9 cellular contexts compared by ENCODE assay signal in the genomic region with DNA sequence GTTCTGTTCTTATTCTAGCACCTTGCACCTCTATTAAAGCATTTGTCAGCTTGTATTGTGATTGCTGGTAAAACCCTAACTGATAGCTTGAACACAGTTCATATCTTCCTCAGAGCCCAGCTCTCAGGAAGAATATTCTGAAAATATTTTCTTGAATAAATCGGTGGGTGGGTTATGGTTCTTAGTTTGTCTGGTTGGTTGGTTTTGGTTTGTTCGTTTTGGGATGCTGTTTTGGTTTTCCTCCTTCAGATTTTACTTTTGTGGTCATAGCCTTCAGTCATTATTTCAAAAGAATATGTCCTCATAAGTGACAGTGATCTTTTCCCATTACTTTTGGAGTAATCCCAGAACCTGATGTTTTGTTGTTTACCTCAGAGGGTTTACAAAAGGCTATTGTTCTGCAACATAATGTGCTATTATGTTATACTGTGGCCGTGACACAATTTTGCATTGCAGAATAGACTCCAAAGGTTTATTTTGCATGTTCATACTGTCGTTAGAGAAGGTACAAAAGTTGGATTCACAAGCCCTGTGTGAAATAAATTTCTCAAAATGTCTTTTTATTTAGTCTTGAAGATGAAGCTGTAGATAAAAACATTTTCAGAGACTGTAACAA. TPM values are rescaled to one million over a fixed set of nuclear protein-coding genes. Genes with fewer than 3 reads are reported as not detected.
DNase-seq lines count a peak whose midpoint lies in the region; ATAC-seq, FAIRE-seq and TF ChIP-seq lines count a peak whose summit lies in the region.
"Had no signal": no experiment of that assay in that cellular context is flagged by ENCODE, and none has a peak within 500 bp of the region (broad histone marks: within the 10 kb centered on the region; RNA-seq: fewer than 3 reads in every experiment).

No MANE protein-coding gene starts in this region.

- H3K27ac ChIP-seq in HepG2 (ENCODE audit: extremely low read length, insufficient read depth, low read length) (peak overlapping the region; percentile 98), transverse colon (peak overlapping the region; percentile 97 to 99 (median 98))

- no peaks in the 10 kb centered on the region for H3K27me3 Mint-ChIP-seq in activated naive CD4-positive, alpha-beta T cell treated with anti-CD3 and anti-CD28 coated beads, Interleukin-2, amount 50 U/mL, for 24 hours
- H3K27me3 Mint-ChIP-seq in activated naive CD8-positive, alpha-beta T cell treated with anti-CD3 and anti-CD28 coated beads, Interleukin-2, amount 10 ng/mL, durations not matched to agents 7 days and 5 days, result no peaks in the 10 kb centered on the region

- peaks cover 39% of the 10 kb centered on the region for H3K79me2 ChIP-seq in HepG2 (ENCODE audit: insufficient read depth, low read length)

- H3K4me1 ChIP-seq in HepG2 (ENCODE audit: insufficient read depth, low read length) (peaks cover 21% of the 10 kb centered on the region), transverse colon (peaks cover 18 to 41% (median 32%) of the 10 kb centered on the region in 4 donors)

- TF ChIP-seq EP300 in HepG2 (IDR thresholded peaks at IDR 0.05; ENCODE audit: low read depth in 2 of 2, low read length in 2 of 2) (no peak), HepG2 (CRISPR knock-in tag; IDR thresholded peaks at IDR 0.05; ENCODE audit: borderline replicate concordance) (no peak), transverse colon (IDR thresholded peaks at IDR 0.05; ENCODE audit: low read depth) (no peak)

- H3K4me3 ChIP-seq in HepG2 (replicated peaks in 1 of 3; ENCODE audit: insufficient read depth in 1 of 3, low read depth in 2 of 3, low read length in 3 of 3) (peak overlapping the region; percentile 63 to 89 (median 80); a peak in 5 of 6 replicates), transverse colon (peak overlapping the region in 2 of 4 donors; percentile 67 to 72)

- peaks cover 45% of the 10 kb centered on the region for H3K4me1 Mint-ChIP-seq in activated naive CD4-positive, alpha-beta T cell treated with anti-CD3 and anti-CD28 coated beads, Interleukin-2, amount 50 U/mL, for 24 hours
- H3K4me1 Mint-ChIP-seq in activated naive CD8-positive, alpha-beta T cell treated with anti-CD3 and anti-CD28 coated beads, Interleukin-2, amount 10 ng/mL, durations not matched to agents 7 days and 5 days, result peaks cover 32% of the 10 kb centered on the region

- BruUV-seq in HepG2 (replicated peaks; lab: Mats Ljungman, UMichigan), result no TSS peak

- ATAC-seq in activated naive CD8-positive, alpha-beta T cell treated with anti-CD3 and anti-CD28 coated beads, Interleukin-2, amount 10 ng/mL, durations not matched to agents 7 days and 5 days (ENCODE audit: low read depth), result no peak
- ATAC-seq in HepG2 (no peak), GM21786 (IDR thresholded peaks at IDR 0.05; ENCODE audit: unreplicated experiment) (no peak), GM19035 (IDR thresholded peaks at IDR 0.05; ENCODE audit: unreplicated experiment) (no peak), omental fat pad (ENCODE audit: low FRiP score) (no peak)

- H3K36me3 Mint-ChIP-seq in activated naive CD4-positive, alpha-beta T cell treated with anti-CD3 and anti-CD28 coated beads, Interleukin-2, amount 50 U/mL, for 24 hours, result peaks cover 6% of the 10 kb centered on the region
- peaks cover 17% of the 10 kb centered on the region for H3K36me3 Mint-ChIP-seq in activated naive CD8-positive, alpha-beta T cell treated with anti-CD3 and anti-CD28 coated beads, Interleukin-2, amount 10 ng/mL, durations not matched to agents 7 days and 5 days

- peak overlapping the region; percentile 89 for H3K4me2 ChIP-seq in HepG2 (ENCODE audit: low read depth, low read length)

- TF ChIP-seq CTCF in HepG2 (CRISPR knock-in tag; IDR thresholded peaks at IDR 0.05) (no peak), transverse colon (IDR thresholded peaks at IDR 0.05) (no peak), omental fat pad (IDR thresholded peaks at IDR 0.05) (no peak)

- intact Hi-C loops in HepG2 (cut with micrococcal nuclease; ENCODE audit: unreplicated experiment), result no loop called here
- intact Hi-C loops in transverse colon (cut with DNase I; ENCODE audit: low total_unique reads), result no loop called here

- POLR2A ChIA-PET in activated naive CD8-positive, alpha-beta T cell treated with anti-CD3 and anti-CD28 coated beads, Interleukin-2, amount 10 ng/mL, durations not matched to agents 7 days and 5 days (lab: Charles Lee), result no interaction called here
- POLR2A ChIA-PET in HepG2 (lab: Yijun Ruan, JAX), result interaction anchor here (0.9 to 1.0 kb wide), 2 partner anchors 117 to 215 kb away, joined by 3 to 5 read pairs; partner anchors contain the start of gene ZNF106

- H4K20me1 ChIP-seq in HepG2 (ENCODE audit: insufficient read depth, low read length), result 0 out of 2 replicates have a peak, but pooled peaks cover 8% of the 10 kb centered on the region

- H3K36me3 ChIP-seq in HepG2 (replicated peaks in 1 of 2; ENCODE audit: control insufficient read depth in 1 of 2, insufficient read depth in 2 of 2, low read length in 2 of 2), result peaks cover 3 to 11% of the 10 kb centered on the region in 2 experiments; a peak in 3 of 5 replicates
- peaks cover 0 to 3% (median under 1%) of the 10 kb centered on the region in 4 donors for H3K36me3 ChIP-seq in transverse colon

- in situ Hi-C loops in HepG2 (cut with HindIII; ENCODE audit: extremely low pct_ligation_motif_present, low pct_unique_long_range_greater_than_20kb), result no loop called here
- in situ Hi-C loops in transverse colon (cut with MboI; ENCODE audit: low pct_ligation_motif_present in 1 of 4, low pct_unique_long_range_greater_than_20kb in 1 of 4, low sequenced_read_pairs in 3 of 4), result no loop called here

- no peaks in the 10 kb centered on the region for H3K9me3 ChIP-seq in HepG2 (ENCODE audit: low read length)
- H3K9me3 ChIP-seq in transverse colon, result no peaks in the 10 kb centered on the region

- H3K27ac Mint-ChIP-seq in activated naive CD4-positive, alpha-beta T cell treated with anti-CD3 and anti-CD28 coated beads, Interleukin-2, amount 50 U/mL, for 24 hours, result peak overlapping the region; percentile 86
- H3K27ac Mint-ChIP-seq in activated naive CD8-positive, alpha-beta T cell treated with anti-CD3 and anti-CD28 coated beads, Interleukin-2, amount 10 ng/mL, durations not matched to agents 7 days and 5 days, result peak overlapping the region; percentile 99

- no peaks in the 10 kb centered on the region for H3K9me3 Mint-ChIP-seq in activated naive CD4-positive, alpha-beta T cell treated with anti-CD3 and anti-CD28 coated beads, Interleukin-2, amount 50 U/mL, for 24 hours
- H3K9me3 Mint-ChIP-seq in activated naive CD8-positive, alpha-beta T cell treated with anti-CD3 and anti-CD28 coated beads, Interleukin-2, amount 10 ng/mL, durations not matched to agents 7 days and 5 days, result no peaks in the 10 kb centered on the region

- H3K4me3 Mint-ChIP-seq in activated naive CD4-positive, alpha-beta T cell treated with anti-CD3 and anti-CD28 coated beads, Interleukin-2, amount 50 U/mL, for 24 hours, result peak overlapping the region; percentile 96
- peak overlapping the region; percentile 94 for H3K4me3 Mint-ChIP-seq in activated naive CD8-positive, alpha-beta T cell treated with anti-CD3 and anti-CD28 coated beads, Interleukin-2, amount 10 ng/mL, durations not matched to agents 7 days and 5 days

- FAIRE-seq in HepG2 (lab: Jason Lieb, UNC), result no peak
- FAIRE-seq: G401.6 had no signal

- no peaks in the 10 kb centered on the region; a peak in 1 of 5 replicates for H3K27me3 ChIP-seq in HepG2 (ENCODE audit: control insufficient read depth in 1 of 2, insufficient read depth in 2 of 2, low read length in 2 of 2)
- H3K27me3 ChIP-seq in transverse colon, result no peaks in the 10 kb centered on the region

- no peak for TF ChIP-seq RAD21 in HepG2 (CRISPR knock-in tag; IDR thresholded peaks at IDR 0.05)

- WGBS in HepG2 (ENCODE audit: low lambda C conversion rate), result 9% methylated on average over 4 of the region's 4 CpGs
- 33 to 34% methylated on average over 4 of the region's 4 CpGs for WGBS in transverse colon (ENCODE audit: low coverage in 1 of 2), 2 donors

- DNase-seq in activated naive CD4-positive, alpha-beta T cell treated with Interleukin-2 at 50 U/mL for 16 hours, result no peak
- no peak for DNase-seq in activated naive CD8-positive, alpha-beta T cell treated with anti-CD3 and anti-CD28 coated beads, Interleukin-2, amount 10 ng/mL, durations not matched to agents 7 days and 5 days
- DNase-seq in HepG2 (ENCODE audit: low spot score) (peak; percentile 75), transverse colon (no peak), omental fat pad (ENCODE audit: low spot score) (no peak)

- CTCF ChIA-PET in HepG2 (lab: Yijun Ruan, JAX; ENCODE audit: low intra/inter-chr PET ratio, low total read pairs), result no interaction called here

- H2AFZ ChIP-seq in HepG2 (ENCODE audit: low read length), result peak overlapping the region; percentile 18

- no peak for TF ChIP-seq POLR2A in HepG2 (IDR thresholded peaks at IDR 0.05; ENCODE audit: insufficient read depth in 1 of 2, low read depth in 2 of 2, low read length in 2 of 2)
- TF ChIP-seq POLR2A in transverse colon (IDR thresholded peaks at IDR 0.05), result no peak

- H3K9ac ChIP-seq in HepG2 (ENCODE audit: insufficient read depth, low read depth, low read length), result peak overlapping the region; percentile 95

RNA-seq across cellular contexts. Expression of gene TMEM87A, which starts 2.7 kb away (rescaled TPM):
- total RNA-seq in activated naive CD8-positive, alpha-beta T cell treated with anti-CD3 and anti-CD28 coated beads, Interleukin-2, amount 10 ng/mL, durations not matched to agents 7 days and 5 days, result 10 to 100 TPM; 39.1 to 42.0 TPM
- total RNA-seq in HepG2 (2016; rRNA removed; fragmentation: Illumina TruSeq; extraction: Trizol) (22.8 and 42.8 TPM in 2 replicates), transverse colon (100 to 1,000 TPM in 3 of 4 donors, 10 to 100 TPM in 1; 93.1 to 110 (median 107) TPM), omental fat pad (10 to 100 TPM; 43.3 to 75.7 (median 46.9) TPM)
- 11.9 and 16.6 TPM in 2 replicates for total RNA-seq in HepG2 (2016; cell fraction: cytosol; rRNA removed; fragmentation: Illumina TruSeq; extraction: Trizol; ENCODE audit: low read depth)
- 25.0 and 47.5 TPM in 2 replicates for total RNA-seq in HepG2 (2016; cell fraction: insoluble cytoplasmic fraction; rRNA removed; fragmentation: Illumina TruSeq; extraction: Trizol)
- 12.6 and 12.9 TPM in 2 replicates for total RNA-seq in HepG2 (2016; cell fraction: membrane; rRNA removed; fragmentation: Illumina TruSeq; extraction: Trizol)
- total RNA-seq in HepG2 (2016; cell fraction: nucleus; rRNA removed; fragmentation: Illumina TruSeq; extraction: Trizol), result 48.3 and 62.3 TPM in 2 replicates
- polyA plus RNA-seq in HepG2 (2011; rRNA removed), result 14.3 and 20.2 TPM in 2 replicates
- polyA plus RNA-seq in HepG2 (2011; cell fraction: cytosol; rRNA removed), result 11.2 and 15.4 TPM in 2 replicates
- 12.5 and 13.5 TPM in 2 replicates for polyA plus RNA-seq in HepG2 (2011; cell fraction: nucleus; rRNA removed)
- polyA plus RNA-seq in HepG2 (2012), result 22.1 and 23.3 TPM in 2 replicates
- polyA plus RNA-seq in HepG2 (2016; cell fraction: cytosol; fragmentation: Illumina TruSeq; extraction: Trizol; ENCODE audit: low read depth), result 2.2 and 2.5 TPM in 2 replicates
- polyA plus RNA-seq in HepG2 (2016; cell fraction: insoluble cytoplasmic fraction; fragmentation: Illumina TruSeq; extraction: Trizol; ENCODE audit: low read depth), result 15.5 and 18.1 TPM in 2 replicates
- polyA plus RNA-seq in HepG2 (2016; cell fraction: membrane; fragmentation: Illumina TruSeq; extraction: Trizol; ENCODE audit: low read depth), result 5.0 and 5.3 TPM in 2 replicates
- 59.5 and 62.1 TPM in 2 replicates for polyA plus RNA-seq in HepG2 (2016; cell fraction: nucleus; fragmentation: Illumina TruSeq; extraction: Trizol; ENCODE audit: insufficient read depth, low read depth)
- polyA minus RNA-seq in HepG2 (2011; rRNA and poly(A)+ RNA removed; ENCODE audit: low replicate concordance), result 45.9 and 59.8 TPM in 2 replicates
- polyA minus RNA-seq in HepG2 (2011; cell fraction: cytosol; rRNA and poly(A)+ RNA removed), result 28.0 and 29.7 TPM in 2 replicates
- polyA minus RNA-seq in HepG2 (2011; cell fraction: nucleus; rRNA and poly(A)+ RNA removed), result 63.4 and 64.1 TPM in 2 replicates

RNA-seq across cellular contexts. Expression of gene GANC, which starts 2.9 kb away (rescaled TPM):
- 10 to 100 TPM; 38.3 to 38.6 TPM for total RNA-seq in activated naive CD8-positive, alpha-beta T cell treated with anti-CD3 and anti-CD28 coated beads, Interleukin-2, amount 10 ng/mL, durations not matched to agents 7 days and 5 days
- total RNA-seq in HepG2 (2016; rRNA removed; fragmentation: Illumina TruSeq; extraction: Trizol), result 21.0 and 25.8 TPM in 2 replicates
- total RNA-seq in HepG2 (2016; cell fraction: cytosol; rRNA removed; fragmentation: Illumina TruSeq; extraction: Trizol; ENCODE audit: low read depth), result 9.8 TPM in 2 replicates
- total RNA-seq in HepG2 (2016; cell fraction: insoluble cytoplasmic fraction; rRNA removed; fragmentation: Illumina TruSeq; extraction: Trizol), result 19.0 and 27.6 TPM in 2 replicates
- 14.0 and 14.8 TPM in 2 replicates for total RNA-seq in HepG2 (2016; cell fraction: membrane; rRNA removed; fragmentation: Illumina TruSeq; extraction: Trizol)
- 19.9 and 25.0 TPM in 2 replicates for total RNA-seq in HepG2 (2016; cell fraction: nucleus; rRNA removed; fragmentation: Illumina TruSeq; extraction: Trizol)
- 15.5 and 17.0 TPM in 2 replicates for polyA plus RNA-seq in HepG2 (2011; rRNA removed)
- 7.5 and 9.8 TPM in 2 replicates for polyA plus RNA-seq in HepG2 (2011; cell fraction: cytosol; rRNA removed)
- 22.7 and 23.2 TPM in 2 replicates for polyA plus RNA-seq in HepG2 (2011; cell fraction: nucleus; rRNA removed)
- 13.7 and 17.9 TPM in 2 replicates for polyA plus RNA-seq in HepG2 (2012)
- polyA plus RNA-seq in HepG2 (2016; cell fraction: cytosol; fragmentation: Illumina TruSeq; extraction: Trizol; ENCODE audit: low read depth), result 3.0 and 4.0 TPM in 2 replicates
- polyA plus RNA-seq in HepG2 (2016; cell fraction: insoluble cytoplasmic fraction; fragmentation: Illumina TruSeq; extraction: Trizol; ENCODE audit: low read depth), result 18.6 and 21.0 TPM in 2 replicates
- polyA plus RNA-seq in HepG2 (2016; cell fraction: membrane; fragmentation: Illumina TruSeq; extraction: Trizol; ENCODE audit: low read depth), result 8.0 and 9.1 TPM in 2 replicates
- polyA plus RNA-seq in HepG2 (2016; cell fraction: nucleus; fragmentation: Illumina TruSeq; extraction: Trizol; ENCODE audit: insufficient read depth, low read depth), result 22.3 and 28.4 TPM in 2 replicates
- 15.5 and 19.2 TPM in 2 replicates for polyA minus RNA-seq in HepG2 (2011; rRNA and poly(A)+ RNA removed; ENCODE audit: low replicate concordance)
- 6.4 and 7.0 TPM in 2 replicates for polyA minus RNA-seq in HepG2 (2011; cell fraction: cytosol; rRNA and poly(A)+ RNA removed)
- 31.2 and 34.4 TPM in 2 replicates for polyA minus RNA-seq in HepG2 (2011; cell fraction: nucleus; rRNA and poly(A)+ RNA removed)
- total RNA-seq in transverse colon, result 100 to 1,000 TPM in 1 of 4 donors, 10 to 100 TPM in 3; 36.6 to 143 (median 54.8) TPM
- total RNA-seq in omental fat pad, result 10 to 100 TPM; 13.6 to 53.0 (median 20.2) TPM
